In genomic region chr2:84495539-84496146, GRCh38 we compare ENCODE assay signal across 8 cellular contexts. TPM values are rescaled to one million over a fixed set of nuclear protein-coding genes. Genes with fewer than 3 reads are reported as not detected.
DNase-seq lines count a peak whose midpoint lies in the region; ATAC-seq, FAIRE-seq and TF ChIP-seq lines count a peak whose summit lies in the region.

No MANE protein-coding gene starts in this region.

- H3K4me2 ChIP-seq in KMS-11, result no peak overlapping the region

- H3K4me3 ChIP-seq in KMS-11 (IDR thresholded peaks at IDR 0.05; ENCODE audit: insufficient read depth, low read depth, low read length) (no peak overlapping the region), breast epithelium (no peak overlapping the region), kidney (ENCODE audit: low read length in 2 of 2) (no peak overlapping the region)

- H3K36me3 ChIP-seq in KMS-11 (ENCODE audit: insufficient read depth) (no peaks in the 10 kb centered on the region), breast epithelium (no peaks in the 10 kb centered on the region), kidney (ENCODE audit: control insufficient read depth in 1 of 2, insufficient read depth in 2 of 2, low read length in 2 of 2) (no peaks in the 10 kb centered on the region)

- peak; percentile 55 for ATAC-seq in GM21717 (IDR thresholded peaks at IDR 0.05; ENCODE audit: unreplicated experiment)

- H3K27me3 ChIP-seq in KMS-11 (ENCODE audit: insufficient read depth, low read depth), result no peaks in the 10 kb centered on the region
- no peaks in the 10 kb centered on the region for H3K27me3 ChIP-seq in breast epithelium

- no peaks in the 10 kb centered on the region for H4K20me1 ChIP-seq in KMS-11 (ENCODE audit: insufficient read depth)

- intact Hi-C loops in breast epithelium (cut with DNase I; ENCODE audit: low total_unique reads) (no loop called here), kidney (cut with DNase I) (loop anchor here (10.0 kb wide), 1 partner anchor 389 kb away; the partner anchor contains the start of gene TRABD2A)

- DNase-seq in activated T-cell treated with anti-CD3 and anti-CD28 coated beads for 24 hours (ENCODE audit: low read depth) (peak; percentile 10), RCC 7860 (ENCODE audit: low spot score) (peak; percentile 48), breast epithelium (ENCODE audit: low spot score in 2 of 2) (no peak), kidney (no peak), superior temporal gyrus (ENCODE audit: extremely low spot score) (peak; percentile 86)
- DNase-seq in activated T-cell treated with anti-CD3 and anti-CD28 coated beads, Interleukin-2, amount 50 U/mL, for 48 hours, result no peak

- TF ChIP-seq CTCF in KMS-11 (conservative IDR thresholded peaks at IDR 0.05; ENCODE audit: low read depth, low read length) (peak; percentile 82), breast epithelium (IDR thresholded peaks at IDR 0.05) (peak; percentile 47 to 75 (median 61)), kidney (IDR thresholded peaks at IDR 0.05; ENCODE audit: borderline replicate concordance, extremely low read depth, insufficient read depth) (peak; percentile 62)

- H3K9me3 ChIP-seq in breast epithelium (no peaks in the 10 kb centered on the region), kidney (ENCODE audit: control insufficient read depth in 1 of 2, low read length in 2 of 2) (no peaks in the 10 kb centered on the region)

- no peaks in the 10 kb centered on the region for H3K79me2 ChIP-seq in KMS-11 (ENCODE audit: insufficient read depth, low read depth)

- TF ChIP-seq POLR2A in breast epithelium (IDR thresholded peaks at IDR 0.05), result no peak

- H3K27ac ChIP-seq in KMS-11, result no peak overlapping the region
- no peak overlapping the region for H3K27ac ChIP-seq in breast epithelium
- H3K27ac ChIP-seq in kidney (ENCODE audit: low read depth in 2 of 2, low read length in 2 of 2), result no peak overlapping the region

- H2AFZ ChIP-seq in KMS-11 (ENCODE audit: low read depth), result no peak overlapping the region

- no peaks in the 10 kb centered on the region for H3K4me1 ChIP-seq in KMS-11 (ENCODE audit: low read depth, poor library complexity, severe bottlenecking)
- no peaks in the 10 kb centered on the region for H3K4me1 ChIP-seq in breast epithelium
- H3K4me1 ChIP-seq in kidney (ENCODE audit: control insufficient read depth in 1 of 2, insufficient read depth in 1 of 2, low read depth in 1 of 2, low read length in 2 of 2), result peaks cover 0 to 9% of the 10 kb centered on the region in 2 donors

- H3K9ac ChIP-seq in KMS-11 (no peak overlapping the region), kidney (ENCODE audit: low read length in 2 of 2) (no peak overlapping the region)

- FAIRE-seq in RCC 7860 (lab: Jason Lieb, UNC), result peak; percentile 88
- FAIRE-seq in kidney (lab: Jason Lieb, UNC), result peak; percentile 92

RNA-seq across cellular contexts. Expression of gene DNAH6, which starts 20.7 kb away (rescaled TPM):
- total RNA-seq in breast epithelium, result 1 to 10 TPM; 2.3 to 4.1 (median 3.0) TPM
- total RNA-seq in kidney, result 4.6 TPM
- polyA plus RNA-seq in kidney (ENCODE audit: insufficient read depth, low read depth, low replicate concordance), result 0.34 TPM

RNA-seq across cellular contexts. Expression of gene SUCLG1, which starts 36.6 kb away (rescaled TPM):
- 100 to 1,000 TPM; 108 to 112 (median 110) TPM for total RNA-seq in breast epithelium
- total RNA-seq in kidney, result 89.6 TPM
- polyA plus RNA-seq in kidney (ENCODE audit: insufficient read depth, low read depth, low replicate concordance), result 789 TPM

Comparison
In these comparisons a context has a peak if more than half of its experiments do, and no peak if none do; other contexts are left out.
1. DNase-seq: peak in activated T-cell treated with anti-CD3 and anti-CD28 coated beads for 24 hours (single experiment), RCC 7860 (single experiment) and superior temporal gyrus (single experiment); none in activated T-cell treated with anti-CD3 and anti-CD28 coated beads, Interleukin-2, amount 50 U/mL, for 48 hours (0 of 2), breast epithelium (0 of 2) and kidney (single experiment).
2. Peak in every context shown above with its lines, with median percentiles within 50 percentile points of each other: CTCF ChIP-seq.